1 cellular context compared by ENCODE assay signal in the genomic region with DNA sequence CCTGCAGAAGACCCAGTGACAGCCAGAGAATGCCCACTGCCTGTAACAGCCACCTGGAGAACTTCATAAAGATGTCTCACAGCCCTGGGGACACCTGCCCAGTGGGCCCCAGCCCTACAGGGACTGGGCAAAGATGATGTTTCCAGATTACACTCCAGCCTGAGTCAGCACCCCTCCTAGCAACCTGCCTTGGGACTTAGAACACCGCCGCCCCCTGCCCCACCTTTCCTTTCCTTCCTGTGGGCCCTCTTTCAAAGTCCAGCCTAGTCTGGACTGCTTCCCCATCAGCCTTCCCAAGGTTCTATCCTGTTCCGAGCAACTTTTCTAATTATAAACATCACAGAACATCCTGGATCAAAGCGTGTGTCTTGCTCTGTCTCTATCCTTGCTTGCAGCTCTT.
TF ChIP-seq lines count a peak whose summit lies in the region.

No MANE protein-coding gene starts in this region.

TF ChIP-seq in K562, 482 proteins besides CTCF, POLR2A, EP300 and RAD21:
- TF ChIP-seq CTBP1 (IDR thresholded peaks at IDR 0.05; ENCODE audit: borderline replicate concordance) (0 out of 2 replicates have a peak, but pooled peaks have one; percentile 27), TAL1 (IDR thresholded peaks at IDR 0.05) (no peak)
